ENCODE assay signal across 6 cellular contexts in genomic region chr19:19023376-19023775, GRCh38. TPM values are rescaled to one million over a fixed set of nuclear protein-coding genes. Genes with fewer than 3 reads are reported as not detected.
A peak's percentile ranks its signal among the peaks of the same experiment; 100 is the strongest.
DNase-seq lines count a peak whose midpoint lies in the region; ATAC-seq, FAIRE-seq and TF ChIP-seq lines count a peak whose summit lies in the region.
"Not testable (repeated sequence)": the region's sequence is repeated elsewhere in the genome, so short reads cannot be mapped to it uniquely, and the experiment has no call there.

No MANE protein-coding gene starts in this region.

- peaks cover 60% of the 10 kb centered on the region for H4K20me1 ChIP-seq in GM23338 (replicated peaks; ENCODE audit: insufficient read depth)
- H4K20me1 ChIP-seq in HepG2 (ENCODE audit: insufficient read depth, low read length), result not testable (repeated sequence)

- H3K27me3 ChIP-seq in GM23338 (ENCODE audit: insufficient read depth); HepG2 (ENCODE audit: control insufficient read depth in 1 of 2, insufficient read depth in 2 of 2, low read length in 2 of 2): not testable (repeated sequence)

- not testable (repeated sequence) for TF ChIP-seq RAD21 in HepG2 (CRISPR knock-in tag; IDR thresholded peaks at IDR 0.05)

- intact Hi-C loops in dendritic cell treated with granulocyte-macrophage colony-stimulating factor and Interleukin-4, amounts not matched to agents 40 ng/mL and 50 ng/mL, for 4 days (cut with micrococcal nuclease); HepG2 (cut with micrococcal nuclease; ENCODE audit: unreplicated experiment): not testable (repeated sequence)

- H3F3A ChIP-seq in GM23338 (replicated peaks; ENCODE audit: low read depth), result peaks cover 20% of the 10 kb centered on the region

- CTCF ChIA-PET in HepG2 (lab: Yijun Ruan, JAX; ENCODE audit: low intra/inter-chr PET ratio, low total read pairs), result not testable (repeated sequence)

- H2AFZ ChIP-seq in GM23338; HepG2 (ENCODE audit: low read length): not testable (repeated sequence)

- H3K9ac ChIP-seq in HepG2 (ENCODE audit: insufficient read depth, low read depth, low read length), result not testable (repeated sequence)

- not testable (repeated sequence) for TF ChIP-seq POLR2A in HepG2 (IDR thresholded peaks at IDR 0.05; ENCODE audit: insufficient read depth in 1 of 2, low read depth in 2 of 2, low read length in 2 of 2)

- WGBS in HepG2 (ENCODE audit: low lambda C conversion rate), result 100% methylated on average over 1 of the region's 1 CpG

- peaks cover 69% of the 10 kb centered on the region for H3K79me2 ChIP-seq in GM23338 (replicated peaks; ENCODE audit: insufficient read depth)
- H3K79me2 ChIP-seq in HepG2 (ENCODE audit: insufficient read depth, low read length), result peaks cover 23% of the 10 kb centered on the region

- not testable (repeated sequence) for BruUV-seq in HepG2 (replicated peaks; lab: Mats Ljungman, UMichigan)

- not testable (repeated sequence) for H3K27ac Mint-ChIP-seq in GM23338
- H3K27ac Mint-ChIP-seq in brain, result peak overlapping the region in 3 of 5 experiments; percentile 19 to 62 (median 28)
- peak overlapping the region; percentile 41 for H3K27ac Mint-ChIP-seq in dendritic cell treated with granulocyte-macrophage colony-stimulating factor and Interleukin-4, amounts not matched to agents 40 ng/mL and 50 ng/mL, for 4 days

- peak overlapping the region; percentile 19; the same call in 1 of the 2 replicates for H3K27ac ChIP-seq in GM23338 (ENCODE audit: low read depth)
- peak overlapping the region; percentile 79; the same call in 1 of the 2 replicates for H3K27ac ChIP-seq in VCaP
- H3K27ac ChIP-seq in HepG2 (ENCODE audit: extremely low read length, insufficient read depth, low read length), result not testable (repeated sequence)

- in situ Hi-C loops in HepG2 (cut with HindIII; ENCODE audit: extremely low pct_ligation_motif_present, low pct_unique_long_range_greater_than_20kb), result not testable (repeated sequence)

- not testable (repeated sequence) for H3K9me2 ChIP-seq in GM23338 (ENCODE audit: insufficient read depth)

- not testable (repeated sequence) for H3K9me3 ChIP-seq in HepG2 (ENCODE audit: low read length)

- H3K4me3 Mint-ChIP-seq in GM23338; brain; dendritic cell treated with granulocyte-macrophage colony-stimulating factor and Interleukin-4, amounts not matched to agents 40 ng/mL and 50 ng/mL, for 4 days: not testable (repeated sequence)

- H3K4me2 ChIP-seq in GM23338, result not testable (repeated sequence)
- 0 out of 2 replicates have a peak overlapping the region, but pooled peaks have one; percentile 8 for H3K4me2 ChIP-seq in HepG2 (ENCODE audit: low read depth, low read length)

- H3K4me1 Mint-ChIP-seq in GM23338, result not testable (repeated sequence)
- H3K4me1 Mint-ChIP-seq in brain, result peaks cover 40% of the 10 kb centered on the region
- H3K4me1 Mint-ChIP-seq in dendritic cell treated with granulocyte-macrophage colony-stimulating factor and Interleukin-4, amounts not matched to agents 40 ng/mL and 50 ng/mL, for 4 days (ENCODE audit: low read depth), result peaks cover 41% of the 10 kb centered on the region

- not testable (repeated sequence) for TF ChIP-seq EP300 in HepG2 (IDR thresholded peaks at IDR 0.05; ENCODE audit: low read depth in 2 of 2, low read length in 2 of 2); HepG2 (CRISPR knock-in tag; IDR thresholded peaks at IDR 0.05; ENCODE audit: borderline replicate concordance)

- H3K4me1 ChIP-seq in GM23338 (ENCODE audit: insufficient read depth), result not testable (repeated sequence)
- H3K4me1 ChIP-seq in HepG2 (ENCODE audit: insufficient read depth, low read length), result peaks cover 54% of the 10 kb centered on the region

- H3K9me3 Mint-ChIP-seq in GM23338; brain; dendritic cell treated with granulocyte-macrophage colony-stimulating factor and Interleukin-4, amounts not matched to agents 40 ng/mL and 50 ng/mL, for 4 days: not testable (repeated sequence)

- not testable (repeated sequence) for FAIRE-seq in HepG2 (lab: Jason Lieb, UNC)

- DNase-seq in GM23338 (ENCODE audit: low spot score); HepG2 (ENCODE audit: low spot score): not testable (repeated sequence)

- ATAC-seq in GM23338, HepG2: not testable (repeated sequence)
- ATAC-seq in esophagus mucosa, result peak; percentile 38

- H3K4me3 ChIP-seq in GM23338; HepG2 (replicated peaks in 1 of 3; ENCODE audit: insufficient read depth in 1 of 3, low read depth in 2 of 3, low read length in 3 of 3): not testable (repeated sequence)

- TF ChIP-seq CTCF in GM23338 (conservative IDR thresholded peaks at IDR 0.05; ENCODE audit: low read depth in 2 of 2); VCaP (conservative IDR thresholded peaks at IDR 0.05); brain (conservative IDR thresholded peaks at IDR 0.05); HepG2 (CRISPR knock-in tag; IDR thresholded peaks at IDR 0.05): not testable (repeated sequence)

- H3K36me3 ChIP-seq in GM23338 (ENCODE audit: insufficient read depth) (peaks cover 50% of the 10 kb centered on the region), HepG2 (replicated peaks in 1 of 2; ENCODE audit: control insufficient read depth in 1 of 2, insufficient read depth in 2 of 2, low read length in 2 of 2) (peaks cover 26 to 65% of the 10 kb centered on the region in 2 experiments)

- POLR2A ChIA-PET in HepG2 (lab: Yijun Ruan, JAX), result not testable (repeated sequence)

- not testable (repeated sequence) for H3K27me3 Mint-ChIP-seq in GM23338 (ENCODE audit: insufficient read depth, low read depth, poor library complexity); brain; dendritic cell treated with granulocyte-macrophage colony-stimulating factor and Interleukin-4, amounts not matched to agents 40 ng/mL and 50 ng/mL, for 4 days

- H3K36me3 Mint-ChIP-seq in GM23338 (ENCODE audit: low read depth) (peaks cover 72% of the 10 kb centered on the region), brain (peaks cover 71% of the 10 kb centered on the region)
- peaks cover 95% of the 10 kb centered on the region for H3K36me3 Mint-ChIP-seq in dendritic cell treated with granulocyte-macrophage colony-stimulating factor and Interleukin-4, amounts not matched to agents 40 ng/mL and 50 ng/mL, for 4 days (ENCODE audit: low read depth)

RNA-seq across cellular contexts. Expression of gene SUGP2, which starts 9.9 kb away (rescaled TPM):
- 86.5 and 102 TPM in 2 replicates for total RNA-seq in GM23338 (2014; rRNA removed; shearing (Covaris generic))
- polyA plus RNA-seq in GM23338 (2016; fragmentation: Nextera tagmentation; extraction: Ambion mirVana), result 99.3 and 109 TPM in 2 replicates
- 59.2 TPM for polyA plus RNA-seq in brain (ENCODE audit: insufficient read depth, low read depth, low replicate concordance)
- 26.1 TPM for total RNA-seq in esophagus mucosa
- total RNA-seq in HepG2 (2016; rRNA removed; fragmentation: Illumina TruSeq; extraction: Trizol), result 32.3 and 40.6 TPM in 2 replicates
- total RNA-seq in HepG2 (2016; cell fraction: cytosol; rRNA removed; fragmentation: Illumina TruSeq; extraction: Trizol; ENCODE audit: low read depth), result 8.1 and 8.7 TPM in 2 replicates
- total RNA-seq in HepG2 (2016; cell fraction: insoluble cytoplasmic fraction; rRNA removed; fragmentation: Illumina TruSeq; extraction: Trizol), result 29.8 and 39.5 TPM in 2 replicates
- total RNA-seq in HepG2 (2016; cell fraction: membrane; rRNA removed; fragmentation: Illumina TruSeq; extraction: Trizol), result 16.1 and 16.4 TPM in 2 replicates
- 43.7 and 52.4 TPM in 2 replicates for total RNA-seq in HepG2 (2016; cell fraction: nucleus; rRNA removed; fragmentation: Illumina TruSeq; extraction: Trizol)
- 57.7 and 63.4 TPM in 2 replicates for polyA plus RNA-seq in HepG2 (2011; rRNA removed)
- 18.7 and 22.9 TPM in 2 replicates for polyA plus RNA-seq in HepG2 (2011; cell fraction: cytosol; rRNA removed)
- polyA plus RNA-seq in HepG2 (2011; cell fraction: nucleus; rRNA removed), result 189 and 204 TPM in 2 replicates
- 38.0 and 52.7 TPM in 2 replicates for polyA plus RNA-seq in HepG2 (2012)
- 3.7 and 4.4 TPM in 2 replicates for polyA plus RNA-seq in HepG2 (2016; cell fraction: cytosol; fragmentation: Illumina TruSeq; extraction: Trizol; ENCODE audit: low read depth)
- 29.6 and 32.8 TPM in 2 replicates for polyA plus RNA-seq in HepG2 (2016; cell fraction: insoluble cytoplasmic fraction; fragmentation: Illumina TruSeq; extraction: Trizol; ENCODE audit: low read depth)
- polyA plus RNA-seq in HepG2 (2016; cell fraction: membrane; fragmentation: Illumina TruSeq; extraction: Trizol; ENCODE audit: low read depth), result 7.8 and 9.8 TPM in 2 replicates
- polyA plus RNA-seq in HepG2 (2016; cell fraction: nucleus; fragmentation: Illumina TruSeq; extraction: Trizol; ENCODE audit: insufficient read depth, low read depth), result 163 and 186 TPM in 2 replicates
- polyA minus RNA-seq in HepG2 (2011; rRNA and poly(A)+ RNA removed; ENCODE audit: low replicate concordance), result 19.2 and 29.3 TPM in 2 replicates
- 10.2 and 13.3 TPM in 2 replicates for polyA minus RNA-seq in HepG2 (2011; cell fraction: cytosol; rRNA and poly(A)+ RNA removed)
- polyA minus RNA-seq in HepG2 (2011; cell fraction: nucleus; rRNA and poly(A)+ RNA removed), result 62.1 and 68.9 TPM in 2 replicates

RNA-seq across cellular contexts. Expression of gene ARMC6, which starts 10.0 kb away (rescaled TPM):
- total RNA-seq in GM23338 (2014; rRNA removed; shearing (Covaris generic)), result 95.1 and 112 TPM in 2 replicates
- polyA plus RNA-seq in GM23338 (2016; fragmentation: Nextera tagmentation; extraction: Ambion mirVana), result 40.9 and 45.0 TPM in 2 replicates
- polyA plus RNA-seq in brain (ENCODE audit: insufficient read depth, low read depth, low replicate concordance), result 39.3 TPM
- 19.8 TPM for total RNA-seq in esophagus mucosa
- total RNA-seq in HepG2 (2016; rRNA removed; fragmentation: Illumina TruSeq; extraction: Trizol), result 36.8 and 42.7 TPM in 2 replicates
- 11.2 and 13.0 TPM in 2 replicates for total RNA-seq in HepG2 (2016; cell fraction: cytosol; rRNA removed; fragmentation: Illumina TruSeq; extraction: Trizol; ENCODE audit: low read depth)
- 37.7 and 38.3 TPM in 2 replicates for total RNA-seq in HepG2 (2016; cell fraction: insoluble cytoplasmic fraction; rRNA removed; fragmentation: Illumina TruSeq; extraction: Trizol)
- 20.4 and 23.6 TPM in 2 replicates for total RNA-seq in HepG2 (2016; cell fraction: membrane; rRNA removed; fragmentation: Illumina TruSeq; extraction: Trizol)
- 17.5 and 23.9 TPM in 2 replicates for total RNA-seq in HepG2 (2016; cell fraction: nucleus; rRNA removed; fragmentation: Illumina TruSeq; extraction: Trizol)
- 16.2 and 24.6 TPM in 2 replicates for polyA plus RNA-seq in HepG2 (2011; rRNA removed)
- 16.9 and 25.0 TPM in 2 replicates for polyA plus RNA-seq in HepG2 (2011; cell fraction: cytosol; rRNA removed)
- polyA plus RNA-seq in HepG2 (2011; cell fraction: nucleus; rRNA removed), result 44.8 and 46.0 TPM in 2 replicates
- polyA plus RNA-seq in HepG2 (2012), result 14.8 and 16.9 TPM in 2 replicates
- polyA plus RNA-seq in HepG2 (2016; cell fraction: cytosol; fragmentation: Illumina TruSeq; extraction: Trizol; ENCODE audit: low read depth), result 10.0 and 10.8 TPM in 2 replicates
- 33.4 and 39.5 TPM in 2 replicates for polyA plus RNA-seq in HepG2 (2016; cell fraction: insoluble cytoplasmic fraction; fragmentation: Illumina TruSeq; extraction: Trizol; ENCODE audit: low read depth)
- polyA plus RNA-seq in HepG2 (2016; cell fraction: membrane; fragmentation: Illumina TruSeq; extraction: Trizol; ENCODE audit: low read depth), result 14.7 and 16.1 TPM in 2 replicates
- polyA plus RNA-seq in HepG2 (2016; cell fraction: nucleus; fragmentation: Illumina TruSeq; extraction: Trizol; ENCODE audit: insufficient read depth, low read depth), result 37.5 and 39.9 TPM in 2 replicates
- 71.3 and 80.9 TPM in 2 replicates for polyA minus RNA-seq in HepG2 (2011; rRNA and poly(A)+ RNA removed; ENCODE audit: low replicate concordance)
- polyA minus RNA-seq in HepG2 (2011; cell fraction: cytosol; rRNA and poly(A)+ RNA removed), result 18.4 and 19.4 TPM in 2 replicates
- 14.0 and 15.2 TPM in 2 replicates for polyA minus RNA-seq in HepG2 (2011; cell fraction: nucleus; rRNA and poly(A)+ RNA removed)

RNA-seq across cellular contexts. Expression of gene SLC25A42, which starts 40.4 kb away (rescaled TPM):
- 5.7 and 7.3 TPM in 2 replicates for total RNA-seq in GM23338 (2014; rRNA removed; shearing (Covaris generic))
- polyA plus RNA-seq in GM23338 (2016; fragmentation: Nextera tagmentation; extraction: Ambion mirVana) (7.3 and 7.6 TPM in 2 replicates), brain (ENCODE audit: insufficient read depth, low read depth, low replicate concordance) (9.5 TPM), HepG2 (2011; rRNA removed) (12.8 and 13.0 TPM in 2 replicates)
- total RNA-seq in esophagus mucosa (2.5 TPM), HepG2 (2016; rRNA removed; fragmentation: Illumina TruSeq; extraction: Trizol) (13.5 and 18.3 TPM in 2 replicates)
- total RNA-seq in HepG2 (2016; cell fraction: cytosol; rRNA removed; fragmentation: Illumina TruSeq; extraction: Trizol; ENCODE audit: low read depth), result 7.8 and 11.9 TPM in 2 replicates
- 11.8 and 19.3 TPM in 2 replicates for total RNA-seq in HepG2 (2016; cell fraction: insoluble cytoplasmic fraction; rRNA removed; fragmentation: Illumina TruSeq; extraction: Trizol)
- 17.0 and 18.4 TPM in 2 replicates for total RNA-seq in HepG2 (2016; cell fraction: membrane; rRNA removed; fragmentation: Illumina TruSeq; extraction: Trizol)
- total RNA-seq in HepG2 (2016; cell fraction: nucleus; rRNA removed; fragmentation: Illumina TruSeq; extraction: Trizol), result 11.9 and 13.2 TPM in 2 replicates
- 9.1 and 13.2 TPM in 2 replicates for polyA plus RNA-seq in HepG2 (2011; cell fraction: cytosol; rRNA removed)
- polyA plus RNA-seq in HepG2 (2011; cell fraction: nucleus; rRNA removed), result 30.2 and 33.7 TPM in 2 replicates
- 8.4 and 11.8 TPM in 2 replicates for polyA plus RNA-seq in HepG2 (2012)
- 6.8 and 7.9 TPM in 2 replicates for polyA plus RNA-seq in HepG2 (2016; cell fraction: cytosol; fragmentation: Illumina TruSeq; extraction: Trizol; ENCODE audit: low read depth)
- polyA plus RNA-seq in HepG2 (2016; cell fraction: insoluble cytoplasmic fraction; fragmentation: Illumina TruSeq; extraction: Trizol; ENCODE audit: low read depth), result 13.4 and 18.3 TPM in 2 replicates
- 10.4 and 12.8 TPM in 2 replicates for polyA plus RNA-seq in HepG2 (2016; cell fraction: membrane; fragmentation: Illumina TruSeq; extraction: Trizol; ENCODE audit: low read depth)
- 30.3 and 30.4 TPM in 2 replicates for polyA plus RNA-seq in HepG2 (2016; cell fraction: nucleus; fragmentation: Illumina TruSeq; extraction: Trizol; ENCODE audit: insufficient read depth, low read depth)
- 2.5 and 24.9 TPM in 2 replicates for polyA minus RNA-seq in HepG2 (2011; rRNA and poly(A)+ RNA removed; ENCODE audit: low replicate concordance)
- polyA minus RNA-seq in HepG2 (2011; cell fraction: cytosol; rRNA and poly(A)+ RNA removed), result 5.7 and 5.9 TPM in 2 replicates
- 7.7 and 8.0 TPM in 2 replicates for polyA minus RNA-seq in HepG2 (2011; cell fraction: nucleus; rRNA and poly(A)+ RNA removed)
